In the genomic region with DNA sequence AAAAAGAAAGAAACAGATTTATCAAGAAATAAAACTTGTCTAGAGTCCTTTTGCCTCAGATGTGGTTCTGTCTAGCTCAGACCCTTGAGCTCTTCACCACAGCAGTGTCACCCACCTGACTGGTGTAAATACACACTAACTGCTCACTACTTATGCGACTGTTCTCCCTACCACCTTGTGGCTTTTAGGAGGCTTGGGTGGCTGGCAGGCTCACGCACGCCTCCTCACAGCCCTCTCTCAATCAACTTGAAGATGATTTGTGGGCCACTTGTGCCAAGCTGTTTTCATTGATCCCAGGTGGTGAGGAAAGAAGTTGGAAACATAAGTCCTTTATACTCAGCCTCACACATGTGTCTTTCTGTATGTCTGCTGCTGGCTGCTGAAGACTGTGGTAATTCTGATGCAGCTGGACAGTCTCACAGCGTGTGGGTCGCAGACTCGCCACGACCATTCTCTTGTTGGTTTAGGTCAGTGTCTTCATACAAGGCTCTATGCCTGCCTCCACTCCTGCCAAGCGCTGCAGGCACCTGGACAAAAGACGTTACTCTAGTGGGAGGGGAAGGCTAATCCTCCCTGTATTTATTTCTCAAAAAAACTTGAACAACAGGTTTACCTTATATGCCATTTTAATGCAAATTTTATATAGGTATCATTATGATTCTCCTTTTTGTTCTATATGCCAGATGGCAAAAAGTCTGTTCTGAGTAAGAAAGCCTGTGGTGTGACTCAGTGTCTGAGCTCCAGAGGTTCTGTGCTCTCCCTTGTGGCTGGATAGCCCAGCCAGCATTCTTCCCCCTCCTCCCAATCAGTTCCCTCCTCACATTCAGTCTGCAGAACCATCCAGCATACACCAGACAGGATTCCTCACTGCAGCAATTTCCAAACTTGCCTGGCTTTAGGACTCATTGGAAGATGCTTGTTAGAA, we compare ENCODE assay signal across 8 cellular contexts.
A peak's percentile ranks its signal among the peaks of the same experiment; 100 is the strongest.
DNase-seq lines count a peak whose midpoint lies in the region; ATAC-seq and TF ChIP-seq lines count a peak whose summit lies in the region.

No MANE protein-coding gene starts in this region.

- H3K4me1 ChIP-seq in effector memory CD4-positive, alpha-beta T cell (ENCODE audit: control insufficient read depth, insufficient read depth, low read length, poor library complexity, severe bottlenecking), result peaks cover 19% of the 10 kb centered on the region
- H3K4me1 ChIP-seq in tibial artery, result peaks cover 0 to 37% (median 10%) of the 10 kb centered on the region in 4 donors

- TF ChIP-seq CTCF in dorsolateral prefrontal cortex (IDR thresholded peaks at IDR 0.05 in 54 of 56, conservative IDR thresholded peaks at IDR 0.05 in 2 of 56; ENCODE audit: low read depth in 1 of 56, partially characterized antibody in 56 of 56) (peak in 3 of 56 donors; percentile 9 to 13 (median 12)), neural crest cell (conservative IDR thresholded peaks at IDR 0.05) (no peak), tibial artery (IDR thresholded peaks at IDR 0.05) (no peak)

- H3K27me3 ChIP-seq in dorsolateral prefrontal cortex (no peaks in the 10 kb centered on the region), tibial artery (no peaks in the 10 kb centered on the region)
- H3K27me3 ChIP-seq in effector memory CD4-positive, alpha-beta T cell (replicated peaks; ENCODE audit: control insufficient read depth, insufficient read depth, low read length, poor library complexity, severe bottlenecking), result no peaks in the 10 kb centered on the region

- no peak for DNase-seq in activated CD4-positive, alpha-beta T cell treated with anti-CD3 and anti-CD28 coated beads, Interleukin-2, amount 10 ng/mL, durations not matched to agents 24 days and 14 days
- DNase-seq in activated CD4-positive, alpha-beta T cell treated with anti-CD3 and anti-CD28 coated beads for 1 hour, result no peak
- peak; percentile 92 for DNase-seq in NCI-H69 (lab: John Stamatoyannopoulos, UW)
- peak in 2 of 10 donors; percentile 37 to 63 for DNase-seq in dorsolateral prefrontal cortex
- no peak for DNase-seq in neural crest cell (ENCODE audit: low read depth, low spot score)
- DNase-seq in effector memory CD4-positive, alpha-beta T cell, result no peak
- DNase-seq in tibial artery, result no peak

- peak overlapping the region in 2 of 59 donors; percentile 7 for H3K4me3 ChIP-seq in dorsolateral prefrontal cortex
- no peak overlapping the region for H3K4me3 ChIP-seq in effector memory CD4-positive, alpha-beta T cell (ENCODE audit: insufficient read depth, low read depth, low read length, poor library complexity, severe bottlenecking)
- no peak overlapping the region for H3K4me3 ChIP-seq in tibial artery

- H3K36me3 Mint-ChIP-seq in activated CD4-positive, alpha-beta T cell treated with anti-CD3 and anti-CD28 coated beads, Interleukin-2, amount 10 ng/mL, durations not matched to agents 24 days and 14 days (ENCODE audit: low read depth), result peaks cover 2% of the 10 kb centered on the region
- H3K36me3 Mint-ChIP-seq in neural crest cell (ENCODE audit: low read depth), result no peaks in the 10 kb centered on the region

- intact Hi-C loops in activated CD4-positive, alpha-beta T cell treated with anti-CD3 and anti-CD28 coated beads, Interleukin-2, amount 10 ng/mL, durations not matched to agents 24 days and 14 days (cut with micrococcal nuclease), result loop anchor here (1.0 to 5.0 kb wide), 2 partner anchors 88 to 113 kb away; no protein-coding TSS in a partner anchor
- intact Hi-C loops in dorsolateral prefrontal cortex (cut with DNase I), result no loop called here
- intact Hi-C loops in tibial artery (cut with DNase I; ENCODE audit: low total_unique reads), result no loop called here

- H3K9me3 ChIP-seq in effector memory CD4-positive, alpha-beta T cell (ENCODE audit: control insufficient read depth, low read length), result no peaks in the 10 kb centered on the region
- no peaks in the 10 kb centered on the region for H3K9me3 ChIP-seq in tibial artery

- H3K27ac ChIP-seq in dorsolateral prefrontal cortex, result peak overlapping the region in 58 of 59 donors; percentile 5 to 89 (median 72)
- no peak overlapping the region for H3K27ac ChIP-seq in effector memory CD4-positive, alpha-beta T cell (ENCODE audit: insufficient read depth, low read length, poor library complexity, severe bottlenecking)
- no peak overlapping the region for H3K27ac ChIP-seq in tibial artery

- no peaks in the 10 kb centered on the region for H3K36me3 ChIP-seq in effector memory CD4-positive, alpha-beta T cell (ENCODE audit: control insufficient read depth, insufficient read depth, low read length)
- H3K36me3 ChIP-seq in tibial artery, result no peaks in the 10 kb centered on the region

- no peaks in the 10 kb centered on the region for H3K27me3 Mint-ChIP-seq in activated CD4-positive, alpha-beta T cell treated with anti-CD3 and anti-CD28 coated beads, Interleukin-2, amount 10 ng/mL, durations not matched to agents 24 days and 14 days
- no peaks in the 10 kb centered on the region for H3K27me3 Mint-ChIP-seq in neural crest cell (ENCODE audit: low read depth)

- no peak overlapping the region for H3K4me3 Mint-ChIP-seq in activated CD4-positive, alpha-beta T cell treated with anti-CD3 and anti-CD28 coated beads, Interleukin-2, amount 10 ng/mL, durations not matched to agents 24 days and 14 days
- peak overlapping the region; percentile 27 for H3K4me3 Mint-ChIP-seq in neural crest cell

- H3K9me3 Mint-ChIP-seq in activated CD4-positive, alpha-beta T cell treated with anti-CD3 and anti-CD28 coated beads, Interleukin-2, amount 10 ng/mL, durations not matched to agents 24 days and 14 days, result no peaks in the 10 kb centered on the region
- H3K9me3 Mint-ChIP-seq in neural crest cell, result no peaks in the 10 kb centered on the region

- peak overlapping the region; percentile 72 for H3K27ac Mint-ChIP-seq in activated CD4-positive, alpha-beta T cell treated with anti-CD3 and anti-CD28 coated beads, Interleukin-2, amount 10 ng/mL, durations not matched to agents 24 days and 14 days
- H3K27ac Mint-ChIP-seq in neural crest cell (ENCODE audit: unreplicated experiment), result peak overlapping the region; percentile 23

- peaks cover 34% of the 10 kb centered on the region for H3K4me1 Mint-ChIP-seq in activated CD4-positive, alpha-beta T cell treated with anti-CD3 and anti-CD28 coated beads, Interleukin-2, amount 10 ng/mL, durations not matched to agents 24 days and 14 days
- H3K4me1 Mint-ChIP-seq in neural crest cell, result peaks cover 46% of the 10 kb centered on the region

- no peak for ATAC-seq in HG03520 (IDR thresholded peaks at IDR 0.05; ENCODE audit: unreplicated experiment)

Comparison
In these comparisons a context has a peak if more than half of its experiments do, and no peak if none do; other contexts are left out.
1. H3K27ac ChIP-seq: peak in dorsolateral prefrontal cortex (58 of 59); none in effector memory CD4-positive, alpha-beta T cell (single experiment) and tibial artery (0 of 2).